8 cellular contexts compared by ENCODE assay signal in genomic region chr19:32676186-32676894, GRCh38. TPM values are rescaled to one million over a fixed set of nuclear protein-coding genes. Genes with fewer than 3 reads are reported as not detected.
DNase-seq lines count a peak whose midpoint lies in the region; ATAC-seq and TF ChIP-seq lines count a peak whose summit lies in the region.

No MANE protein-coding gene starts in this region.

- no peak overlapping the region for H3K27ac Mint-ChIP-seq in brain

- WGBS in thyroid gland, 2 donors = 2 to 4% methylated on average over 5 to 30 of the region's 93 CpGs

- TF ChIP-seq CTCF in GM06990 (IDR thresholded peaks at IDR 0.05; ENCODE audit: insufficient read depth, low read length, poor library complexity, severe bottlenecking) (no peak), brain (conservative IDR thresholded peaks at IDR 0.05) (no peak), left lung (IDR thresholded peaks at IDR 0.05) (no peak), thyroid gland (IDR thresholded peaks at IDR 0.05) (no peak)

- no peaks in the 10 kb centered on the region for H3K9me3 Mint-ChIP-seq in brain

- TF ChIP-seq POLR2A in thyroid gland (IDR thresholded peaks at IDR 0.05) = no peak

- peaks cover 60% of the 10 kb centered on the region for H3K27me3 Mint-ChIP-seq in brain

- H3K27ac ChIP-seq in left lung = no peak overlapping the region
- no peak overlapping the region for H3K27ac ChIP-seq in thyroid gland

- peak overlapping the region in 4 of 5 experiments; percentile 84 to 94 (median 85) for H3K4me3 Mint-ChIP-seq in brain

- peak overlapping the region; percentile 95 for H3K4me3 ChIP-seq in GM06990 (replicated peaks; ENCODE audit: low read depth, low read length)
- peak overlapping the region; percentile 94 to 95 for H3K4me3 ChIP-seq in left lung
- H3K4me3 ChIP-seq in thyroid gland (replicated peaks in 1 of 3) = peak overlapping the region in 1 of 3 donors; percentile 99

- H3K27me3 ChIP-seq in GM06990 (replicated peaks; ENCODE audit: control insufficient read depth, insufficient read depth, low read length) (no peaks in the 10 kb centered on the region; the same call in 1 of the 2 replicates), left lung (peaks cover 19 to 41% of the 10 kb centered on the region in 2 donors), thyroid gland (no peaks in the 10 kb centered on the region)

- ATAC-seq in left lung (peak; percentile 6), GM21526 (IDR thresholded peaks at IDR 0.05; ENCODE audit: low FRiP score, unreplicated experiment) (no peak), GM19467 (IDR thresholded peaks at IDR 0.05; ENCODE audit: unreplicated experiment) (no peak)

- DNase-seq in GM06990 (ENCODE audit: extremely low read depth, insufficient read length) (peak; percentile 57), NCI-H2227 treated with DMSO at 0.1 percent for 48 hours (lab: John Stamatoyannopoulos, UW) (peak; percentile 87), left lung (peak in 1 of 2 donors; percentile 84), thyroid gland (peak; percentile 33 to 39), A172 (ENCODE audit: low spot score) (no peak)

- H3K9me3 ChIP-seq in left lung = no peaks in the 10 kb centered on the region
- H3K9me3 ChIP-seq in thyroid gland = no peaks in the 10 kb centered on the region

- intact Hi-C loops in left lung (cut with DNase I) = no loop called here
- intact Hi-C loops in thyroid gland (cut with DNase I) = loop anchor here (10.0 kb wide), 1 partner anchor 92 kb away; the partner anchor contains the start of gene PDCD5

- H3K36me3 Mint-ChIP-seq in brain = no peaks in the 10 kb centered on the region

- peaks cover 12 to 49% of the 10 kb centered on the region in 2 donors for H3K4me1 ChIP-seq in left lung
- peaks cover 17 to 22% of the 10 kb centered on the region in 2 donors for H3K4me1 ChIP-seq in thyroid gland

- H3K4me1 Mint-ChIP-seq in brain = peaks cover 40% of the 10 kb centered on the region

- H3K36me3 ChIP-seq in GM06990 (ENCODE audit: control insufficient read depth, insufficient read depth, low read length) (peaks cover 2% of the 10 kb centered on the region; the same call in 1 of the 2 replicates), left lung (no peaks in the 10 kb centered on the region), thyroid gland (no peaks in the 10 kb centered on the region)

RNA-seq across cellular contexts. Expression of gene RGS9BP, which starts 0.7 kb away (rescaled TPM):
- 1.1 TPM for polyA plus RNA-seq in brain (ENCODE audit: insufficient read depth, low read depth, low replicate concordance)
- total RNA-seq in left lung (under 1 TPM; 0.55 to 0.68 TPM), thyroid gland (under 1 TPM; 0.27 to 0.78 (median 0.48) TPM)
- 1.1 and 2.8 TPM in 2 replicates for total RNA-seq in A172 (2014; rRNA removed; shearing (Covaris generic))

RNA-seq across cellular contexts. Expression of gene ANKRD27, which starts 1.4 kb away (rescaled TPM):
- 36.5 TPM for polyA plus RNA-seq in brain (ENCODE audit: insufficient read depth, low read depth, low replicate concordance)
- total RNA-seq in left lung (10 to 100 TPM; 28.9 to 35.7 TPM), thyroid gland (10 to 100 TPM; 29.7 to 64.8 (median 48.7) TPM)
- total RNA-seq in A172 (2014; rRNA removed; shearing (Covaris generic)) = 36.0 and 36.7 TPM in 2 replicates

RNA-seq across cellular contexts. Expression of gene NUDT19, which starts 15.3 kb away (rescaled TPM):
- polyA plus RNA-seq in brain (ENCODE audit: insufficient read depth, low read depth, low replicate concordance) = 10.8 TPM
- 10 to 100 TPM; 15.9 to 16.6 TPM for total RNA-seq in left lung
- 10 to 100 TPM in 1 of 4 donors, 1 to 10 TPM in 3; 7.9 to 10.2 (median 9.6) TPM for total RNA-seq in thyroid gland
- total RNA-seq in A172 (2014; rRNA removed; shearing (Covaris generic)) = 27.7 and 28.8 TPM in 2 replicates

RNA-seq across cellular contexts. Expression of gene TDRD12, which starts 43.2 kb away (rescaled TPM):
- polyA plus RNA-seq in brain (ENCODE audit: insufficient read depth, low read depth, low replicate concordance) = 0.42 TPM
- total RNA-seq in left lung (under 1 TPM; 0.20 to 0.34 TPM), thyroid gland (1 to 10 TPM in 1 of 4 donors, under 1 TPM in 2, not detected in 1; 0.39 to 2.4 (median 0.89) TPM)
- 0.05 and 0.07 TPM in 2 replicates for total RNA-seq in A172 (2014; rRNA removed; shearing (Covaris generic))
